In genomic region chr12:67720383-67720856, GRCh38 we compare ENCODE assay signal across 11 cellular contexts.
DNase-seq lines count a peak whose midpoint lies in the region; TF ChIP-seq lines count a peak whose summit lies in the region.
"Had no signal": no experiment of that assay in that cellular context is flagged by ENCODE, and none has a peak within 500 bp of the region (broad histone marks: within the 10 kb centered on the region; RNA-seq: fewer than 3 reads in every experiment).

No MANE protein-coding gene starts in this region.

- peaks cover 20% of the 10 kb centered on the region for H3K4me1 ChIP-seq in SJCRH30

- H3K27ac Mint-ChIP-seq in endothelial cell (ENCODE audit: unreplicated experiment), result no peak overlapping the region

- no peaks in the 10 kb centered on the region for H3K9me3 Mint-ChIP-seq in endothelial cell (ENCODE audit: unreplicated experiment)

- no peaks in the 10 kb centered on the region; the same call in 1 of the 2 replicates for H3K9me3 ChIP-seq in SJCRH30 (replicated peaks)
- H3K9me3 ChIP-seq: tibial nerve had no signal

- H3K36me3 Mint-ChIP-seq in endothelial cell (ENCODE audit: low read depth, unreplicated experiment), result no peaks in the 10 kb centered on the region

- H3K36me3 ChIP-seq in SJCRH30, result no peaks in the 10 kb centered on the region
- H3K36me3 ChIP-seq: tibial nerve had no signal

- H3K27ac ChIP-seq in SJCRH30, result no peak overlapping the region; the same call in 1 of the 2 replicates
- H3K27ac ChIP-seq: tibial nerve had no signal

- H3K4me3 ChIP-seq in SJCRH30, result no peak overlapping the region
- H3K4me3 ChIP-seq: tibial nerve had no signal

- H3K27me3 ChIP-seq in SJCRH30, result no peaks in the 10 kb centered on the region
- H3K27me3 ChIP-seq: tibial nerve had no signal

- DNase-seq in NCI-H748 (lab: John Stamatoyannopoulos, UW; ENCODE audit: unreplicated experiment), result peak; percentile 62
- no peak for DNase-seq in NCI-H748 treated with DMSO at 0.1 percent for 48 hours (lab: John Stamatoyannopoulos, UW)
- DNase-seq in SJCRH30, result peak; percentile 82 to 92
- peak; percentile 37 for DNase-seq in hepatic stellate cell (ENCODE audit: low spot score)
- DNase-seq in ureter (ENCODE audit: low spot score), result peak; percentile 45
- no peak for DNase-seq in cerebellar nuclear complex (lab: John Stamatoyannopoulos, UW)
- DNase-seq in SIG-M5 (lab: John Stamatoyannopoulos, UW), result no peak
- DNase-seq in endothelial cell (ENCODE audit: low spot score), result no peak
- DNase-seq: C1 segment of cervical spinal cord, NCI-H1048 had no signal

- no peak overlapping the region for H3K4me3 Mint-ChIP-seq in endothelial cell (ENCODE audit: unreplicated experiment)

- H3K4me1 Mint-ChIP-seq in endothelial cell (ENCODE audit: unreplicated experiment), result peaks cover 4% of the 10 kb centered on the region

- no peaks in the 10 kb centered on the region for H3K27me3 Mint-ChIP-seq in endothelial cell (ENCODE audit: unreplicated experiment)

- no peak for TF ChIP-seq CTCF in endothelial cell (IDR thresholded peaks at IDR 0.05; ENCODE audit: unreplicated experiment)

Comparison
In these comparisons a context has a peak if more than half of its experiments do, and no peak if none do; other contexts are left out.
1. DNase-seq: peak in NCI-H748 (single experiment), SJCRH30 (2 of 2), hepatic stellate cell (single experiment) and ureter (single experiment); none in NCI-H748 treated with DMSO at 0.1 percent for 48 hours (single experiment), cerebellar nuclear complex (0 of 2), SIG-M5 (single experiment) and endothelial cell (single experiment).